In genomic region chr5:31328031-31328430, GRCh38 we compare ENCODE assay signal across 21 cellular contexts.
DNase-seq lines count a peak whose midpoint lies in the region; ATAC-seq and TF ChIP-seq lines count a peak whose summit lies in the region.
"Had no signal": no experiment of that assay in that cellular context is flagged by ENCODE, and none has a peak within 500 bp of the region (broad histone marks: within the 10 kb centered on the region; RNA-seq: fewer than 3 reads in every experiment).

No MANE protein-coding gene starts in this region.

- no peak for TF ChIP-seq CTCF in GM23338 (conservative IDR thresholded peaks at IDR 0.05; ENCODE audit: low read depth in 2 of 2)
- no peak for TF ChIP-seq CTCF in astrocyte of the cerebellum (IDR thresholded peaks at IDR 0.05; ENCODE audit: low read depth, low read length, missing control alignments)

- peak overlapping the region; percentile 1; the same call in 1 of the 2 replicates for H2AFZ ChIP-seq in GM23338

- H3K27ac ChIP-seq in GM23338 (ENCODE audit: low read depth) = no peak overlapping the region
- H3K27ac ChIP-seq in effector memory CD4-positive, alpha-beta T cell (ENCODE audit: insufficient read depth, low read length, poor library complexity, severe bottlenecking) = no peak overlapping the region

- DNase-seq in GM23338 (ENCODE audit: low spot score) = no peak
- peak; percentile 5 for DNase-seq in astrocyte of the cerebellum (ENCODE audit: low read depth)
- DNase-seq in left kidney (ENCODE audit: low read depth, low spot score) = peak; percentile 13
- no peak for DNase-seq in effector memory CD4-positive, alpha-beta T cell
- no peak for DNase-seq in NCI-H1048 (lab: John Stamatoyannopoulos, UW)
- no peak for DNase-seq in activated CD4-positive, CD25-positive, alpha-beta regulatory T cell (lab: John Stamatoyannopoulos, UW)
- DNase-seq in COLO829 (ENCODE audit: low spot score) = no peak
- DNase-seq: ACHN, DMS153, H9, HFFc6, Kasumi-1, NCI-H1105, NCI-H1436 treated with DMSO at 0.1 percent for 48 hours, NCI-H187 treated with DMSO at 0.1 percent for 48 hours, NCI-H2171 treated with DMSO at 0.1 percent for 48 hours, NCI-H345, NCI-H510A treated with DMSO at 0.1 percent for 48 hours, NCI-H748 treated with DMSO at 0.1 percent for 48 hours, SIG-M5 had no signal

- H3K4me1 ChIP-seq in GM23338 (ENCODE audit: insufficient read depth) = 0 out of 2 replicates have a peak, but pooled peaks cover 5% of the 10 kb centered on the region
- H3K4me1 ChIP-seq in effector memory CD4-positive, alpha-beta T cell (ENCODE audit: control insufficient read depth, insufficient read depth, low read length, poor library complexity, severe bottlenecking) = no peaks in the 10 kb centered on the region

- H3K4me1 Mint-ChIP-seq in GM23338 = no peaks in the 10 kb centered on the region
- H3K4me1 Mint-ChIP-seq: H9 had no signal

- H3F3A ChIP-seq in GM23338 (replicated peaks; ENCODE audit: low read depth) = no peaks in the 10 kb centered on the region

- no peak overlapping the region for H3K4me3 Mint-ChIP-seq in GM23338
- H3K4me3 Mint-ChIP-seq: H9, HFFc6 had no signal

- no peaks in the 10 kb centered on the region for H3K27me3 Mint-ChIP-seq in GM23338 (ENCODE audit: insufficient read depth, low read depth, poor library complexity)

- H3K4me3 ChIP-seq in GM23338 (no peak overlapping the region), astrocyte of the cerebellum (ENCODE audit: low read depth, low read length) (no peak overlapping the region)
- H3K4me3 ChIP-seq in effector memory CD4-positive, alpha-beta T cell (ENCODE audit: insufficient read depth, low read depth, low read length, poor library complexity, severe bottlenecking) = no peak overlapping the region

- H3K4me2 ChIP-seq in GM23338 = no peak overlapping the region

- no peaks in the 10 kb centered on the region for H3K79me2 ChIP-seq in GM23338 (replicated peaks; ENCODE audit: insufficient read depth)

- no peaks in the 10 kb centered on the region for H3K9me2 ChIP-seq in GM23338 (ENCODE audit: insufficient read depth)

- H3K27me3 ChIP-seq in GM23338 (ENCODE audit: insufficient read depth) = no peaks in the 10 kb centered on the region
- no peaks in the 10 kb centered on the region for H3K27me3 ChIP-seq in effector memory CD4-positive, alpha-beta T cell (replicated peaks; ENCODE audit: control insufficient read depth, insufficient read depth, low read length, poor library complexity, severe bottlenecking)

- in situ Hi-C loops in astrocyte of the cerebellum (cut with HindIII; ENCODE audit: low sequenced_read_pairs) = no loop called here

- no peaks in the 10 kb centered on the region for H3K36me3 Mint-ChIP-seq in GM23338 (ENCODE audit: low read depth)

- no peak overlapping the region for H3K27ac Mint-ChIP-seq in GM23338
- H3K27ac Mint-ChIP-seq: H9, HFFc6 had no signal

- no peaks in the 10 kb centered on the region for H4K20me1 ChIP-seq in GM23338 (replicated peaks; ENCODE audit: insufficient read depth)

- H3K9me3 Mint-ChIP-seq in GM23338 = no peaks in the 10 kb centered on the region
- H3K9me3 Mint-ChIP-seq: H9, HFFc6 had no signal

- ATAC-seq in GM23338 = no peak
- ATAC-seq: HepG2 had no signal

- no peaks in the 10 kb centered on the region for H3K9me3 ChIP-seq in effector memory CD4-positive, alpha-beta T cell (ENCODE audit: control insufficient read depth, low read length)

- H3K36me3 ChIP-seq in GM23338 (ENCODE audit: insufficient read depth) = no peaks in the 10 kb centered on the region
- H3K36me3 ChIP-seq in effector memory CD4-positive, alpha-beta T cell (ENCODE audit: control insufficient read depth, insufficient read depth, low read length) = no peaks in the 10 kb centered on the region

TF ChIP-seq in GM23338, 12 proteins besides CTCF, POLR2A, EP300 and RAD21 (continues in another document):
- TF ChIP-seq, protein P1, sequence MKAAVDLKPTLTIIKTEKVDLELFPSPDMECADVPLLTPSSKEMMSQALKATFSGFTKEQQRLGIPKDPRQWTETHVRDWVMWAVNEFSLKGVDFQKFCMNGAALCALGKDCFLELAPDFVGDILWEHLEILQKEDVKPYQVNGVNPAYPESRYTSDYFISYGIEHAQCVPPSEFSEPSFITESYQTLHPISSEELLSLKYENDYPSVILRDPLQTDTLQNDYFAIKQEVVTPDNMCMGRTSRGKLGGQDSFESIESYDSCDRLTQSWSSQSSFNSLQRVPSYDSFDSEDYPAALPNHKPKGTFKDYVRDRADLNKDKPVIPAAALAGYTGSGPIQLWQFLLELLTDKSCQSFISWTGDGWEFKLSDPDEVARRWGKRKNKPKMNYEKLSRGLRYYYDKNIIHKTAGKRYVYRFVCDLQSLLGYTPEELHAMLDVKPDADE (IDR thresholded peaks at IDR 0.05) = no peak
- TF ChIP-seq POLR2AphosphoS5 (IDR thresholded peaks at IDR 0.05; ENCODE audit: low read depth) (no peak), CREB1 (CRISPR knock-in tag; IDR thresholded peaks at IDR 0.05; ENCODE audit: low read depth) (no peak), ZNF331 (CRISPR knock-in tag; IDR thresholded peaks at IDR 0.05; ENCODE audit: low read depth) (no peak), EZH2phosphoT487 (IDR thresholded peaks at IDR 0.05; ENCODE audit: unreplicated experiment) (no peak), NANOG (IDR thresholded peaks at IDR 0.05; ENCODE audit: borderline replicate concordance) (no peak), JUNB (IDR thresholded peaks at IDR 0.05; ENCODE audit: unreplicated experiment) (no peak), EZH2 (IDR thresholded peaks at IDR 0.05; ENCODE audit: low read depth, unreplicated experiment) (no peak), ZNF114 (CRISPR knock-in tag; IDR thresholded peaks at IDR 0.05) (no peak)
- TF ChIP-seq, protein P2, sequence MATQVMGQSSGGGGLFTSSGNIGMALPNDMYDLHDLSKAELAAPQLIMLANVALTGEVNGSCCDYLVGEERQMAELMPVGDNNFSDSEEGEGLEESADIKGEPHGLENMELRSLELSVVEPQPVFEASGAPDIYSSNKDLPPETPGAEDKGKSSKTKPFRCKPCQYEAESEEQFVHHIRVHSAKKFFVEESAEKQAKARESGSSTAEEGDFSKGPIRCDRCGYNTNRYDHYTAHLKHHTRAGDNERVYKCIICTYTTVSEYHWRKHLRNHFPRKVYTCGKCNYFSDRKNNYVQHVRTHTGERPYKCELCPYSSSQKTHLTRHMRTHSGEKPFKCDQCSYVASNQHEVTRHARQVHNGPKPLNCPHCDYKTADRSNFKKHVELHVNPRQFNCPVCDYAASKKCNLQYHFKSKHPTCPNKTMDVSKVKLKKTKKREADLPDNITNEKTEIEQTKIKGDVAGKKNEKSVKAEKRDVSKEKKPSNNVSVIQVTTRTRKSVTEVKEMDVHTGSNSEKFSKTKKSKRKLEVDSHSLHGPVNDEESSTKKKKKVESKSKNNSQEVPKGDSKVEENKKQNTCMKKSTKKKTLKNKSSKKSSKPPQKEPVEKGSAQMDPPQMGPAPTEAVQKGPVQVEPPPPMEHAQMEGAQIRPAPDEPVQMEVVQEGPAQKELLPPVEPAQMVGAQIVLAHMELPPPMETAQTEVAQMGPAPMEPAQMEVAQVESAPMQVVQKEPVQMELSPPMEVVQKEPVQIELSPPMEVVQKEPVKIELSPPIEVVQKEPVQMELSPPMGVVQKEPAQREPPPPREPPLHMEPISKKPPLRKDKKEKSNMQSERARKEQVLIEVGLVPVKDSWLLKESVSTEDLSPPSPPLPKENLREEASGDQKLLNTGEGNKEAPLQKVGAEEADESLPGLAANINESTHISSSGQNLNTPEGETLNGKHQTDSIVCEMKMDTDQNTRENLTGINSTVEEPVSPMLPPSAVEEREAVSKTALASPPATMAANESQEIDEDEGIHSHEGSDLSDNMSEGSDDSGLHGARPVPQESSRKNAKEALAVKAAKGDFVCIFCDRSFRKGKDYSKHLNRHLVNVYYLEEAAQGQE (IDR thresholded peaks at IDR 0.05; ENCODE audit: unreplicated experiment) = no peak

Comparison
In these comparisons a context has a peak if more than half of its experiments do, and no peak if none do; other contexts are left out.
1. DNase-seq: peak in astrocyte of the cerebellum (single experiment) and left kidney (single experiment); none in GM23338 (single experiment), effector memory CD4-positive, alpha-beta T cell (0 of 3), NCI-H1048 (single experiment), activated CD4-positive, CD25-positive, alpha-beta regulatory T cell (0 of 4) and COLO829 (single experiment).